ENCODE assay signal across 8 cellular contexts in the genomic region with DNA sequence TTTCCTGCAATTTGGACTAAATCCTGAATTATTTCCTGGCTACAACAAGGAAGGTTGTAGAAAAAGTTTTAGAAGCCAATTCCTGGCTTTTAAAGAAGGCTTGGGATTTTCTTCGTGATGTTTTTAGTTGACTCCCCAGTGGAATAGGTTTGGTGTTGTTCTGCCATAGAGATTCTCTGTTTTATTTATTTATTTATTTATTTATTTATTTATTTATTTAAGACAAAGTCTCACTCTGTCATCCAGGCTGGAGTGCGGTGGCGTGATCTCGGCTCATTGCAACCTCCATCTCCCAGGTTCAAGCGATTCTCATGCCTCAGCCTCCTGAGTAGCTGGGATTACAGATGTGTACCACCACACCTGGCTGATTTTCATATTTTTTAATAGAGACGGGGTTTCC. TPM values are rescaled to one million over a fixed set of nuclear protein-coding genes. Genes with fewer than 3 reads are reported as not detected.
DNase-seq lines count a peak whose midpoint lies in the region; ATAC-seq, FAIRE-seq and TF ChIP-seq lines count a peak whose summit lies in the region.
"Not testable (repeated sequence)": the region's sequence is repeated elsewhere in the genome, so short reads cannot be mapped to it uniquely, and the experiment has no call there.

No MANE protein-coding gene starts in this region.

- not testable (repeated sequence) for H3K9me2 ChIP-seq in OCI-LY7 (ENCODE audit: insufficient read depth, low read length)

- peaks cover 48 to 73% (median 67%) of the 10 kb centered on the region in 3 donors for H3K4me1 Mint-ChIP-seq in CD8-positive, alpha-beta memory T cell
- H3K4me1 Mint-ChIP-seq in activated CD4-positive, alpha-beta T cell treated with anti-CD3 and anti-CD28 coated beads for 36 hours = peaks cover 53% of the 10 kb centered on the region
- H3K4me1 Mint-ChIP-seq in activated T-helper 17 cell treated with anti-CD3 and anti-CD28 coated beads, Interleukin-2, amount 50 U/mL, for 72 hours = peaks cover 27% of the 10 kb centered on the region
- H3K4me1 Mint-ChIP-seq in memory B cell = peaks cover 32% of the 10 kb centered on the region
- peaks cover 42% of the 10 kb centered on the region for H3K4me1 Mint-ChIP-seq in stimulated activated naive CD8-positive, alpha-beta T cell treated with anti-CD3 and anti-CD28 coated beads, Interleukin-15, Interleukin-2, amounts not matched to agents 100 ng/mL and 50 ng/mL, for 24 hours (ENCODE audit: low read depth)

- not testable (repeated sequence) for H3K79me2 ChIP-seq in OCI-LY7 (ENCODE audit: insufficient read depth, low read depth, low read length)
- peaks cover 27% of the 10 kb centered on the region for H3K79me2 ChIP-seq in K562 (ENCODE audit: control insufficient read depth, insufficient read depth, low read length)

- peak overlapping the region in 7 of 8 donors; percentile 29 to 99 (median 72) for H3K27ac Mint-ChIP-seq in CD8-positive, alpha-beta memory T cell
- H3K27ac Mint-ChIP-seq in activated CD4-positive, alpha-beta T cell treated with anti-CD3 and anti-CD28 coated beads for 36 hours; stimulated activated naive CD8-positive, alpha-beta T cell treated with anti-CD3 and anti-CD28 coated beads, Interleukin-15, Interleukin-2, amounts not matched to agents 100 ng/mL and 50 ng/mL, for 24 hours: not testable (repeated sequence)
- H3K27ac Mint-ChIP-seq in activated T-helper 17 cell treated with anti-CD3 and anti-CD28 coated beads, Interleukin-2, amount 50 U/mL, for 72 hours = peak overlapping the region; percentile 98
- peak overlapping the region; percentile 95 for H3K27ac Mint-ChIP-seq in memory B cell

- TF ChIP-seq CTCF in A549 (IDR thresholded peaks at IDR 0.05); OCI-LY7 (conservative IDR thresholded peaks at IDR 0.05; ENCODE audit: low read length); K562 (IDR thresholded peaks at IDR 0.05 in 2 of 3, conservative IDR thresholded peaks at IDR 0.05 in 1 of 3; ENCODE audit: insufficient read depth in 2 of 3, low read depth in 1 of 3, low read length in 3 of 3): not testable (repeated sequence)

- not testable (repeated sequence) for DNase-seq in A549 (ENCODE audit: low read depth in 1 of 2, low spot score in 1 of 2); CD8-positive, alpha-beta memory T cell; OCI-LY7 (ENCODE audit: low spot score); activated CD4-positive, alpha-beta T cell treated with anti-CD3 and anti-CD28 coated beads for 36 hours; K562 (ENCODE audit: extremely low read depth in 1 of 4, low spot score in 3 of 4); memory B cell (ENCODE audit: low spot score in 2 of 2)

- not testable (repeated sequence) for H3K27ac ChIP-seq in A549; CD8-positive, alpha-beta memory T cell (ENCODE audit: low read depth, low read length); K562 (ENCODE audit: extremely low read depth, low read depth, low read length)
- peak overlapping the region; percentile 73 for H3K27ac ChIP-seq in OCI-LY7 (ENCODE audit: low read depth, low read length, poor library complexity, severe bottlenecking)

- not testable (repeated sequence) for H3K4me2 ChIP-seq in A549
- peak overlapping the region; percentile 86 for H3K4me2 ChIP-seq in OCI-LY7 (ENCODE audit: low read length)
- 0 out of 2 replicates have a peak overlapping the region, but pooled peaks have one; percentile 97 for H3K4me2 ChIP-seq in K562 (ENCODE audit: insufficient read depth, low read length)

- CTCF ChIA-PET in A549 (lab: Yijun Ruan, JAX) (interaction anchor here (1.5 kb wide), 1 partner anchor 24 kb away, joined by 3 read pairs; no protein-coding TSS in a partner anchor), K562 (lab: Yijun Ruan, JAX; ENCODE audit: low intra/inter-chr PET ratio) (interaction anchor here (1.8 kb wide), 1 partner anchor 147 kb away, joined by 8 read pairs; no protein-coding TSS in a partner anchor)
- CTCF ChIA-PET in CD8-positive, alpha-beta memory T cell (lab: Charles Lee) = interaction anchor here (0.6 to 7.4 kb wide), 5 partner anchors 9 to 75 kb away, joined by 3 to 92 read pairs (median 17); a partner anchor contains a TSS
- CTCF ChIA-PET in OCI-LY7 (lab: Charles Lee; ENCODE audit: unreplicated experiment) = not testable (repeated sequence)
- CTCF ChIA-PET in activated CD4-positive, alpha-beta T cell treated with anti-CD3 and anti-CD28 coated beads for 36 hours (lab: Charles Lee) = interaction anchor here (1.0 to 1.4 kb wide), 2 partner anchors 17 to 18 kb away, joined by 3 to 4 read pairs; no protein-coding TSS in a partner anchor

- not testable (repeated sequence) for TF ChIP-seq RAD21 in A549 (conservative IDR thresholded peaks at IDR 0.05 in 1 of 2, IDR thresholded peaks at IDR 0.05 in 1 of 2); K562 (CRISPR knock-in tag; conservative IDR thresholded peaks at IDR 0.05 in 1 of 2, IDR thresholded peaks at IDR 0.05 in 1 of 2)

- H3K9me3 Mint-ChIP-seq in CD8-positive, alpha-beta memory T cell; activated CD4-positive, alpha-beta T cell treated with anti-CD3 and anti-CD28 coated beads for 36 hours (ENCODE audit: low read depth); activated T-helper 17 cell treated with anti-CD3 and anti-CD28 coated beads, Interleukin-2, amount 50 U/mL, for 72 hours; memory B cell; stimulated activated naive CD8-positive, alpha-beta T cell treated with anti-CD3 and anti-CD28 coated beads, Interleukin-15, Interleukin-2, amounts not matched to agents 100 ng/mL and 50 ng/mL, for 24 hours: not testable (repeated sequence)

- not testable (repeated sequence) for TF ChIP-seq EP300 in A549 (IDR thresholded peaks at IDR 0.05); K562 (IDR thresholded peaks at IDR 0.05; ENCODE audit: low read length)

- in situ Hi-C loops in K562 (cut with MboI) = loop anchor here (5.0 kb wide), 2 partner anchors 90 to 145 kb away; no protein-coding TSS in a partner anchor

- not testable (repeated sequence) for H3K9me3 ChIP-seq in A549; CD8-positive, alpha-beta memory T cell (ENCODE audit: low read length); OCI-LY7 (ENCODE audit: low read length); K562 (replicated peaks; ENCODE audit: control insufficient read depth, insufficient read depth, low read depth, low read length)

- WGBS in A549 (ENCODE audit: missing lambda C conversion rate) = 97% methylated on average over 6 of the region's 6 CpGs
- 95% methylated on average over 6 of the region's 6 CpGs for WGBS in K562 (ENCODE audit: insufficient coverage, low coverage, missing lambda C conversion rate)

- peaks cover 4 to 29% (median 6%) of the 10 kb centered on the region in 3 donors for H3K36me3 Mint-ChIP-seq in CD8-positive, alpha-beta memory T cell
- H3K36me3 Mint-ChIP-seq in activated CD4-positive, alpha-beta T cell treated with anti-CD3 and anti-CD28 coated beads for 36 hours (ENCODE audit: low read depth) = peaks cover 18% of the 10 kb centered on the region
- H3K36me3 Mint-ChIP-seq in activated T-helper 17 cell treated with anti-CD3 and anti-CD28 coated beads, Interleukin-2, amount 50 U/mL, for 72 hours (ENCODE audit: low read depth) = peaks cover 28% of the 10 kb centered on the region
- H3K36me3 Mint-ChIP-seq in memory B cell = not testable (repeated sequence)
- peaks cover 21% of the 10 kb centered on the region for H3K36me3 Mint-ChIP-seq in stimulated activated naive CD8-positive, alpha-beta T cell treated with anti-CD3 and anti-CD28 coated beads, Interleukin-15, Interleukin-2, amounts not matched to agents 100 ng/mL and 50 ng/mL, for 24 hours (ENCODE audit: low read depth)

- not testable (repeated sequence) for TF ChIP-seq POLR2A in A549 (IDR thresholded peaks at IDR 0.05; ENCODE audit: low read length); K562 (conservative IDR thresholded peaks at IDR 0.05)

- intact Hi-C loops in OCI-LY7 (cut with micrococcal nuclease; ENCODE audit: unreplicated experiment) = loop anchor here (5.0 kb wide), 1 partner anchor 145 kb away; no protein-coding TSS in a partner anchor
- intact Hi-C loops in activated CD4-positive, alpha-beta T cell treated with anti-CD3 and anti-CD28 coated beads for 36 hours (cut with DNase I, micrococcal nuclease) = loop anchor here in 1 of 2 experiments (5.0 kb wide), 1 partner anchor 145 kb away; no protein-coding TSS in a partner anchor
- intact Hi-C loops in K562 (cut with micrococcal nuclease) = not testable (repeated sequence)

- H3K4me1 ChIP-seq in A549 (peaks cover 19% of the 10 kb centered on the region), OCI-LY7 (ENCODE audit: insufficient read depth, low read length, poor library complexity, severe bottlenecking) (peaks cover 47% of the 10 kb centered on the region), K562 (replicated peaks in 1 of 2; ENCODE audit: control insufficient read depth in 2 of 2, insufficient read depth in 2 of 2, low read length in 2 of 2) (peaks cover 14 to 22% of the 10 kb centered on the region in 2 experiments; a peak in 4 of 5 replicates)
- H3K4me1 ChIP-seq in CD8-positive, alpha-beta memory T cell (ENCODE audit: insufficient read depth, low read length) = peaks cover 39% of the 10 kb centered on the region

- H3K4me3 Mint-ChIP-seq in CD8-positive, alpha-beta memory T cell = peak overlapping the region in 4 of 7 donors; percentile 86 to 94 (median 88)
- H3K4me3 Mint-ChIP-seq in activated CD4-positive, alpha-beta T cell treated with anti-CD3 and anti-CD28 coated beads for 36 hours = peak overlapping the region; percentile 75
- H3K4me3 Mint-ChIP-seq in activated T-helper 17 cell treated with anti-CD3 and anti-CD28 coated beads, Interleukin-2, amount 50 U/mL, for 72 hours = peak overlapping the region; percentile 98
- H3K4me3 Mint-ChIP-seq in memory B cell = not testable (repeated sequence)
- H3K4me3 Mint-ChIP-seq in stimulated activated naive CD8-positive, alpha-beta T cell treated with anti-CD3 and anti-CD28 coated beads, Interleukin-15, Interleukin-2, amounts not matched to agents 100 ng/mL and 50 ng/mL, for 24 hours = peak overlapping the region; percentile 14

- not testable (repeated sequence) for H3K4me3 ChIP-seq in A549; CD8-positive, alpha-beta memory T cell (ENCODE audit: low read length); OCI-LY7 (ENCODE audit: low read depth, low read length, poor library complexity, severe bottlenecking); K562

- not testable (repeated sequence) for FAIRE-seq in A549 (lab: Jason Lieb, UNC); K562 (lab: Jason Lieb, UNC)

- BruUV-seq in OCI-LY7 (replicated peaks; lab: Mats Ljungman, UMichigan); K562 (replicated peaks; lab: Mats Ljungman, UMichigan): not testable (repeated sequence)

- not testable (repeated sequence) for H2AFZ ChIP-seq in OCI-LY7 (ENCODE audit: low read length); K562 (ENCODE audit: low read depth, low read length)

- H3K27me3 Mint-ChIP-seq in CD8-positive, alpha-beta memory T cell; activated CD4-positive, alpha-beta T cell treated with anti-CD3 and anti-CD28 coated beads for 36 hours; activated T-helper 17 cell treated with anti-CD3 and anti-CD28 coated beads, Interleukin-2, amount 50 U/mL, for 72 hours; memory B cell; stimulated activated naive CD8-positive, alpha-beta T cell treated with anti-CD3 and anti-CD28 coated beads, Interleukin-15, Interleukin-2, amounts not matched to agents 100 ng/mL and 50 ng/mL, for 24 hours: not testable (repeated sequence)

- H3K9ac ChIP-seq in K562 (ENCODE audit: insufficient read depth in 1 of 2, low read depth in 2 of 2, low read length in 2 of 2) = not testable (repeated sequence)

- not testable (repeated sequence) for H3K36me3 ChIP-seq in CD8-positive, alpha-beta memory T cell (ENCODE audit: insufficient read depth, low read length)
- H3K36me3 ChIP-seq in OCI-LY7 (ENCODE audit: insufficient read depth, low read length) = peaks cover 17% of the 10 kb centered on the region
- peaks cover 19% of the 10 kb centered on the region; the same call in 1 of the 3 replicates for H3K36me3 ChIP-seq in K562 (ENCODE audit: control insufficient read depth, insufficient read depth, low read length)

- POLR2A ChIA-PET in A549 (lab: Yijun Ruan, JAX); K562 (lab: Yijun Ruan, JAX): not testable (repeated sequence)
- POLR2A ChIA-PET in CD8-positive, alpha-beta memory T cell (lab: Charles Lee) = interaction anchor here (0.5 to 3.8 kb wide), 2 partner anchors 10 to 16 kb away, joined by 6 to 49 read pairs; no protein-coding TSS in a partner anchor
- POLR2A ChIA-PET in OCI-LY7 (lab: Charles Lee) = interaction anchor here (0.6 to 5.3 kb wide), 5 partner anchors 8 to 181 kb away, joined by 3 to 39 read pairs (median 10); no protein-coding TSS in a partner anchor
- POLR2A ChIA-PET in activated CD4-positive, alpha-beta T cell treated with anti-CD3 and anti-CD28 coated beads for 36 hours (lab: Charles Lee) = interaction anchor here (0.6 kb wide), 1 partner anchor 181 kb away, joined by 4 read pairs; no protein-coding TSS in a partner anchor

- H3K27me3 ChIP-seq in CD8-positive, alpha-beta memory T cell (ENCODE audit: insufficient read depth, low read length, poor library complexity, severe bottlenecking); K562 (ENCODE audit: control insufficient read depth in 2 of 2, insufficient read depth in 2 of 2, low read length in 2 of 2): not testable (repeated sequence)

- not testable (repeated sequence) for ATAC-seq in A549; activated CD4-positive, alpha-beta T cell treated with anti-CD3 and anti-CD28 coated beads for 36 hours; activated T-helper 17 cell treated with anti-CD3 and anti-CD28 coated beads, Interleukin-2, amount 50 U/mL, for 72 hours (replicated peaks); K562; memory B cell (ENCODE audit: low read depth)

- not testable (repeated sequence) for H3K9me1 ChIP-seq in K562 (ENCODE audit: control insufficient read depth, insufficient read depth, low read length)

- H4K20me1 ChIP-seq in OCI-LY7 (ENCODE audit: insufficient read depth, low read length); K562 (replicated peaks; ENCODE audit: control insufficient read depth, insufficient read depth, low read length): not testable (repeated sequence)

RNA-seq across cellular contexts. Expression of a gene that starts 1.9 kb away (rescaled TPM):
- 9.2 and 9.7 TPM in 2 replicates for polyA plus RNA-seq in A549 (2011; rRNA removed)
- 11.2 and 15.2 TPM in 2 replicates for polyA plus RNA-seq in A549 (2012; cell fraction: cytosol; rRNA removed)
- 10.8 and 16.6 TPM in 2 replicates for polyA plus RNA-seq in A549 (2012; cell fraction: nucleus; rRNA removed)
- polyA plus RNA-seq in A549 (2017; fragmentation: RNase III; extraction: RNeasy Plus Mini Kit Qiagen cat#74134 plus additional on column Dnase treatment) = 8.8 to 10.1 TPM (median 9.1 TPM) in 3 replicates
- 6.4 TPM in 2 replicates for polyA minus RNA-seq in A549 (2011; rRNA and poly(A)+ RNA removed)
- 10 to 100 TPM; 46.2 to 52.1 TPM for total RNA-seq in CD8-positive, alpha-beta memory T cell
- polyA plus RNA-seq in CD8-positive, alpha-beta memory T cell = 92.5 TPM
- total RNA-seq in OCI-LY7 (2014; rRNA removed; shearing (Covaris generic)) = 18.4 and 21.4 TPM in 2 replicates
- total RNA-seq in OCI-LY7 (2022) = 26.0 and 31.2 TPM in 2 replicates
- total RNA-seq in activated CD4-positive, alpha-beta T cell treated with anti-CD3 and anti-CD28 coated beads for 36 hours = 10 to 100 TPM; 54.6 to 59.6 TPM
- 10 to 100 TPM; 43.4 to 57.8 TPM for total RNA-seq in activated T-helper 17 cell treated with anti-CD3 and anti-CD28 coated beads, Interleukin-2, amount 50 U/mL, for 72 hours
- 24.8 and 33.6 TPM in 2 replicates for total RNA-seq in K562 (2011; cell fraction: chromatin; rRNA removed; ENCODE audit: low replicate concordance)
- 15.1 and 15.7 TPM in 2 replicates for total RNA-seq in K562 (2011; cell fraction: nucleolus; rRNA removed)
- 20.1 and 31.3 TPM in 2 replicates for total RNA-seq in K562 (2011; cell fraction: nucleoplasm; rRNA removed)
- total RNA-seq in K562 (2014; rRNA removed) = 17.9 and 24.7 TPM in 2 replicates
- total RNA-seq in K562 (2014; rRNA removed; fragmentation: Illumina TruSeq; extraction: Trizol) = 17.0 and 17.5 TPM in 2 replicates
- total RNA-seq in K562 (2015; rRNA removed; fragmentation: Illumina TruSeq; extraction: Trizol) = 12.2 and 13.3 TPM in 2 replicates
- 41.0 and 48.5 TPM in 2 replicates for total RNA-seq in K562 (2021)
- polyA plus RNA-seq in K562 (2011; rRNA removed) = 19.1 and 24.8 TPM in 2 replicates
- polyA plus RNA-seq in K562 (2011; cell fraction: cytosol; rRNA removed) = 17.9 and 36.4 TPM in 2 replicates
- 22.9 and 38.7 TPM in 2 replicates for polyA plus RNA-seq in K562 (2011; cell fraction: nucleus; rRNA removed)
- polyA plus RNA-seq in K562 (2012) = 21.4 and 21.8 TPM in 2 replicates
- 34.1 and 40.0 TPM in 2 replicates for polyA plus RNA-seq in K562 (2014; fragmentation: Illumina TruSeq; extraction: Trizol)
- polyA plus RNA-seq in K562 (2014; fragmentation: Nextera tagmentation; extraction: Ambion mirVana) = 1 to 10 TPM; 7.6 to 8.3 TPM
- polyA plus RNA-seq in K562 (2014; rRNA removed) = 30.1 and 32.7 TPM in 2 replicates
- polyA minus RNA-seq in K562 (2011; rRNA and poly(A)+ RNA removed) = 12.4 and 15.6 TPM in 2 replicates
- 13.0 and 14.8 TPM in 2 replicates for polyA minus RNA-seq in K562 (2011; cell fraction: cytosol; rRNA and poly(A)+ RNA removed)
- polyA minus RNA-seq in K562 (2011; cell fraction: nucleus; rRNA and poly(A)+ RNA removed) = 5.8 and 7.0 TPM in 2 replicates
